In genomic region chr19:41957161-41957837, GRCh38 we compare ENCODE assay signal across 11 cellular contexts. TPM values are rescaled to one million over a fixed set of nuclear protein-coding genes. Genes with fewer than 3 reads are reported as not detected.
DNase-seq lines count a peak whose midpoint lies in the region; ATAC-seq and TF ChIP-seq lines count a peak whose summit lies in the region.
"Had no signal": no experiment of that assay in that cellular context is flagged by ENCODE, and none has a peak within 500 bp of the region (broad histone marks: within the 10 kb centered on the region; RNA-seq: fewer than 3 reads in every experiment).

No MANE protein-coding gene starts in this region.

- H3K36me3 Mint-ChIP-seq in chondrocyte (ENCODE audit: low read depth), result peaks cover 6% of the 10 kb centered on the region
- peaks cover 0 to 6% (median 0%) of the 10 kb centered on the region in 5 donors for H3K36me3 Mint-ChIP-seq in naive thymus-derived CD4-positive, alpha-beta T cell

- H3K79me2 ChIP-seq in Karpas-422 (ENCODE audit: low read length), result peaks cover 5% of the 10 kb centered on the region; the same call in 1 of the 2 replicates

- no peak for ATAC-seq in naive thymus-derived CD4-positive, alpha-beta T cell

- peaks cover 14% of the 10 kb centered on the region; the same call in 1 of the 2 replicates for H3K36me3 ChIP-seq in BLaER1
- no peaks in the 10 kb centered on the region; the same call in 1 of the 2 replicates for H3K36me3 ChIP-seq in Karpas-422 (ENCODE audit: insufficient read depth, low read length)
- peaks cover 0 to 17% (median 0%) of the 10 kb centered on the region in 3 experiments for H3K36me3 ChIP-seq in naive thymus-derived CD4-positive, alpha-beta T cell (ENCODE audit: control insufficient read depth in 2 of 3, insufficient read depth in 3 of 3, low read length in 3 of 3)

- H3K4me3 Mint-ChIP-seq in chondrocyte (ENCODE audit: unreplicated experiment), result peak overlapping the region; percentile 79
- peak overlapping the region in 9 of 10 donors; percentile 11 to 99 (median 91) for H3K4me3 Mint-ChIP-seq in naive thymus-derived CD4-positive, alpha-beta T cell

- peaks cover 10% of the 10 kb centered on the region; the same call in 1 of the 2 replicates for H4K20me1 ChIP-seq in BLaER1
- no peaks in the 10 kb centered on the region for H4K20me1 ChIP-seq in Karpas-422 (ENCODE audit: insufficient read depth, low read depth, low read length)

- DNase-seq in Karpas-422, result no peak
- no peak for DNase-seq in chondrocyte (ENCODE audit: low spot score)
- DNase-seq in naive thymus-derived CD4-positive, alpha-beta T cell, result no peak
- no peak for DNase-seq in germinal center (ENCODE audit: low spot score)
- no peak for DNase-seq in middle frontal gyrus (ENCODE audit: extremely low spot score, low spot score)
- DNase-seq in NK-92 (lab: John Stamatoyannopoulos, UW; ENCODE audit: unreplicated experiment), result no peak
- DNase-seq in SIG-M5 treated with dmso at 0.1 percent for 504 hours (lab: John Stamatoyannopoulos, UW; ENCODE audit: unreplicated experiment), result no peak
- DNase-seq: activated CD4-positive, alpha-beta T cell treated with anti-CD3 and anti-CD28 coated beads for 4 hours had no signal

- intact Hi-C loops in naive thymus-derived CD4-positive, alpha-beta T cell (cut with micrococcal nuclease), result loop anchor here in 1 of 2 donors (5.0 kb wide), 1 partner anchor 35 kb away; the partner anchor contains the start of gene ATP1A3

- no peaks in the 10 kb centered on the region for H3K9me2 ChIP-seq in Karpas-422 (replicated peaks; ENCODE audit: insufficient read depth, low read length)

- H3K4me2 ChIP-seq in BLaER1, result peak overlapping the region; percentile 97
- peak overlapping the region; percentile 96 for H3K4me2 ChIP-seq in Karpas-422 (ENCODE audit: low read depth, low read length, poor library complexity, severe bottlenecking)

- no peak for TF ChIP-seq CTCF in chondrocyte (IDR thresholded peaks at IDR 0.05)

- CTCF ChIA-PET in naive thymus-derived CD4-positive, alpha-beta T cell (lab: Charles Lee), result interaction anchor here (0.7 to 1.5 kb wide), 2 partner anchors 84 to 97 kb away, joined by 6 read pairs; partner anchors contain the start of gene RPS19

- no peaks in the 10 kb centered on the region for H3K9me3 Mint-ChIP-seq in chondrocyte (ENCODE audit: low read depth)
- H3K9me3 Mint-ChIP-seq in naive thymus-derived CD4-positive, alpha-beta T cell, result no peaks in the 10 kb centered on the region

- peaks cover 21% of the 10 kb centered on the region for H3K4me1 Mint-ChIP-seq in chondrocyte (ENCODE audit: low read depth)
- H3K4me1 Mint-ChIP-seq in naive thymus-derived CD4-positive, alpha-beta T cell, result peaks cover 17 to 22% (median 18%) of the 10 kb centered on the region in 7 donors

- H3K27me3 ChIP-seq in BLaER1 (no peaks in the 10 kb centered on the region), Karpas-422 (ENCODE audit: low read length) (no peaks in the 10 kb centered on the region)
- H3K27me3 ChIP-seq in naive thymus-derived CD4-positive, alpha-beta T cell (ENCODE audit: control insufficient read depth in 2 of 2, insufficient read depth in 2 of 2, low read length in 2 of 2), result no peaks in the 10 kb centered on the region

- H3K27ac Mint-ChIP-seq in chondrocyte (ENCODE audit: unreplicated experiment), result peak overlapping the region; percentile 98
- peak overlapping the region; percentile 74 to 93 (median 83) for H3K27ac Mint-ChIP-seq in naive thymus-derived CD4-positive, alpha-beta T cell

- H3K4me1 ChIP-seq in BLaER1, result peaks cover 37% of the 10 kb centered on the region
- peaks cover 16% of the 10 kb centered on the region for H3K4me1 ChIP-seq in Karpas-422 (ENCODE audit: low read length)
- H3K4me1 ChIP-seq in naive thymus-derived CD4-positive, alpha-beta T cell (ENCODE audit: control insufficient read depth in 2 of 2, insufficient read depth in 2 of 2, low read length in 2 of 2), result peaks cover 8 to 9% of the 10 kb centered on the region in 2 donors

- no peaks in the 10 kb centered on the region for H3K9me3 ChIP-seq in BLaER1
- no peaks in the 10 kb centered on the region for H3K9me3 ChIP-seq in Karpas-422 (ENCODE audit: low read length)
- H3K9me3 ChIP-seq in naive thymus-derived CD4-positive, alpha-beta T cell (ENCODE audit: control insufficient read depth in 2 of 3, low read length in 3 of 3), result no peaks in the 10 kb centered on the region

- POLR2A ChIA-PET in naive thymus-derived CD4-positive, alpha-beta T cell (lab: Charles Lee), result interaction anchor here (0.7 to 4.3 kb wide), 4 partner anchors 11 to 98 kb away, joined by 3 to 29 read pairs (median 18); partner anchors contain the start of gene RPS19

- no peaks in the 10 kb centered on the region for H3K27me3 Mint-ChIP-seq in chondrocyte (ENCODE audit: low read depth)
- no peaks in the 10 kb centered on the region for H3K27me3 Mint-ChIP-seq in naive thymus-derived CD4-positive, alpha-beta T cell

- H2AFZ ChIP-seq in Karpas-422 (ENCODE audit: low read length), result no peak overlapping the region

- H3K9ac ChIP-seq in BLaER1 (no peak overlapping the region), Karpas-422 (ENCODE audit: low read length) (peak overlapping the region; percentile 95; the same call in 1 of the 2 replicates)

- no peak overlapping the region for H3K4me3 ChIP-seq in BLaER1
- H3K4me3 ChIP-seq in Karpas-422 (ENCODE audit: low read length), result peak overlapping the region; percentile 92; the same call in 1 of the 2 replicates
- no peak overlapping the region for H3K4me3 ChIP-seq in naive thymus-derived CD4-positive, alpha-beta T cell (ENCODE audit: low read length)

- H3K27ac ChIP-seq in BLaER1 (no peak overlapping the region; the same call in 1 of the 2 replicates), Karpas-422 (ENCODE audit: low read length) (no peak overlapping the region)
- H3K27ac ChIP-seq in naive thymus-derived CD4-positive, alpha-beta T cell (ENCODE audit: low read depth, low read length), result peak overlapping the region; percentile 81

RNA-seq across cellular contexts. Expression of gene RABAC1, which starts 1.8 kb away (rescaled TPM):
- total RNA-seq in Karpas-422 (2014; rRNA removed; shearing (Covaris generic); ENCODE audit: low replicate concordance), result 270 and 367 TPM in 2 replicates
- 282 to 302 TPM (median 295 TPM) in 3 replicates for total RNA-seq in chondrocyte
- 10 to 100 TPM; 70.4 to 90.9 (median 78.1) TPM for total RNA-seq in naive thymus-derived CD4-positive, alpha-beta T cell
- polyA plus RNA-seq in naive thymus-derived CD4-positive, alpha-beta T cell, result 100 to 1,000 TPM; 171 to 187 TPM

RNA-seq across cellular contexts. Expression of gene ERFL, which starts 29.1 kb away (rescaled TPM):
- total RNA-seq in Karpas-422 (2014; rRNA removed; shearing (Covaris generic); ENCODE audit: low replicate concordance), result 3.8 and 5.5 TPM in 2 replicates
- 0.27 to 0.44 TPM (median 0.35 TPM) in 3 replicates for total RNA-seq in chondrocyte
- total RNA-seq in naive thymus-derived CD4-positive, alpha-beta T cell, result 10 to 100 TPM in 2 of 5 experiments, 1 to 10 TPM in 3; 3.0 to 15.0 (median 8.0) TPM
- not detected for polyA plus RNA-seq in naive thymus-derived CD4-positive, alpha-beta T cell
- total RNA-seq: dermis microvascular lymphatic vessel endothelial cell, myocyte had no signal

RNA-seq across cellular contexts. Expression of gene ATP1A3, which starts 36.7 kb away (rescaled TPM):
- total RNA-seq in Karpas-422 (2014; rRNA removed; shearing (Covaris generic); ENCODE audit: low replicate concordance), result 22.4 and 26.6 TPM in 2 replicates
- 0.10 to 0.85 TPM (median 0.64 TPM) in 3 replicates for total RNA-seq in chondrocyte
- 1 to 10 TPM; 1.3 to 5.0 (median 2.9) TPM for total RNA-seq in naive thymus-derived CD4-positive, alpha-beta T cell
- polyA plus RNA-seq in naive thymus-derived CD4-positive, alpha-beta T cell, result 1 to 10 TPM in 1 of 2 donors, under 1 TPM in 1; 0.54 to 2.7 TPM
- total RNA-seq: dermis microvascular lymphatic vessel endothelial cell had no signal
